12 cellular contexts compared by ENCODE assay signal in genomic region chr5:15694694-15695093, GRCh38.
DNase-seq lines count a peak whose midpoint lies in the region; ATAC-seq, FAIRE-seq and TF ChIP-seq lines count a peak whose summit lies in the region.
"Had no signal": no experiment of that assay in that cellular context is flagged by ENCODE, and none has a peak within 500 bp of the region (broad histone marks: within the 10 kb centered on the region; RNA-seq: fewer than 3 reads in every experiment).

No MANE protein-coding gene starts in this region.

- no peak for FAIRE-seq in astrocyte (lab: Jason Lieb, UNC)
- FAIRE-seq: A549 had no signal

- peak overlapping the region; percentile 6 for H3K4me2 ChIP-seq in astrocyte (ENCODE audit: low read length)
- H3K4me2 ChIP-seq: A549 had no signal

- H3K9me3 Mint-ChIP-seq in astrocyte (ENCODE audit: unreplicated experiment) = peaks cover 3% of the 10 kb centered on the region

- ATAC-seq in HG03378 (IDR thresholded peaks at IDR 0.05; ENCODE audit: unreplicated experiment) = no peak
- ATAC-seq in GM18520 (IDR thresholded peaks at IDR 0.05; ENCODE audit: unreplicated experiment) = no peak
- ATAC-seq: A549 had no signal

- H3K27me3 ChIP-seq in astrocyte (ENCODE audit: insufficient read depth, low read length) (no peaks in the 10 kb centered on the region), left ventricle myocardium inferior (ENCODE audit: low read depth) (no peaks in the 10 kb centered on the region), prostate gland (replicated peaks; ENCODE audit: insufficient read depth) (no peaks in the 10 kb centered on the region)
- H3K27me3 ChIP-seq: spleen had no signal

- peak overlapping the region; percentile 95 for H3K27ac Mint-ChIP-seq in astrocyte (ENCODE audit: unreplicated experiment)
- H3K27ac Mint-ChIP-seq: activated T-cell treated with anti-CD3 and anti-CD28 coated beads, Interleukin-2, amount 50 U/mL, for 24 hours had no signal

- TF ChIP-seq CTCF in AG09309 (IDR thresholded peaks at IDR 0.05; ENCODE audit: control insufficient read depth, insufficient read depth, low read depth, low read length, missing control alignments) (no peak), astrocyte (IDR thresholded peaks at IDR 0.05; ENCODE audit: insufficient read depth, low read depth, low read length) (no peak), left ventricle myocardium inferior (IDR thresholded peaks at IDR 0.05; ENCODE audit: borderline replicate concordance) (no peak), prostate gland (IDR thresholded peaks at IDR 0.05) (no peak)

- no peak for TF ChIP-seq POLR2A in prostate gland (IDR thresholded peaks at IDR 0.05)

- peaks cover 10% of the 10 kb centered on the region for H4K20me1 ChIP-seq in astrocyte (ENCODE audit: insufficient read depth, low read length)

- H3K36me3 Mint-ChIP-seq in astrocyte (ENCODE audit: low read depth, unreplicated experiment) = peaks cover 14% of the 10 kb centered on the region

- H3K9me3 ChIP-seq in astrocyte (ENCODE audit: insufficient read depth, low read depth, low read length) = no peaks in the 10 kb centered on the region
- H3K9me3 ChIP-seq in left ventricle myocardium inferior (replicated peaks) = no peaks in the 10 kb centered on the region
- H3K9me3 ChIP-seq in prostate gland = no peaks in the 10 kb centered on the region
- H3K9me3 ChIP-seq: A549 had no signal

- no peak overlapping the region for H3K4me3 Mint-ChIP-seq in astrocyte (ENCODE audit: unreplicated experiment)
- H3K4me3 Mint-ChIP-seq: activated T-cell treated with anti-CD3 and anti-CD28 coated beads, Interleukin-2, amount 50 U/mL, for 24 hours had no signal

- H2AFZ ChIP-seq in astrocyte (ENCODE audit: low read depth, low read length) = no peak overlapping the region

- peaks cover 50% of the 10 kb centered on the region for H3K4me1 Mint-ChIP-seq in astrocyte (ENCODE audit: low read depth, unreplicated experiment)

- intact Hi-C loops in left ventricle myocardium inferior (cut with micrococcal nuclease) (no loop called here), prostate gland (cut with DNase I) (no loop called here)

- H3K4me1 ChIP-seq in astrocyte (ENCODE audit: insufficient read depth, low read length) (peaks cover 19% of the 10 kb centered on the region), left ventricle myocardium inferior (peaks cover 57% of the 10 kb centered on the region), prostate gland (replicated peaks) (no peaks in the 10 kb centered on the region)
- H3K4me1 ChIP-seq: A549 had no signal

- no peak overlapping the region for H3K4me3 ChIP-seq in AG09309 (ENCODE audit: control insufficient read depth, low read depth, low read length)
- no peak overlapping the region for H3K4me3 ChIP-seq in astrocyte (ENCODE audit: insufficient read depth, low read depth, low read length)
- no peak overlapping the region for H3K4me3 ChIP-seq in left ventricle myocardium inferior
- no peak overlapping the region for H3K4me3 ChIP-seq in prostate gland
- H3K4me3 ChIP-seq: A549, spleen had no signal

- WGBS in prostate gland = 22% methylated on average over 2 of the region's 2 CpGs

- H3K27ac ChIP-seq in astrocyte (ENCODE audit: low read depth, low read length) = no peak overlapping the region
- H3K27ac ChIP-seq in left ventricle myocardium inferior (replicated peaks) = peak overlapping the region; percentile 53
- H3K27ac ChIP-seq in prostate gland = peak overlapping the region; percentile 14 to 49
- H3K27ac ChIP-seq: A549 had no signal

- DNase-seq in AG09309 (ENCODE audit: low read depth) (peak; percentile 52), astrocyte (ENCODE audit: low read depth) (peak; percentile 21), left ventricle myocardium inferior (no peak), prostate gland (ENCODE audit: low spot score) (no peak), COLO829 (ENCODE audit: low spot score) (no peak), pons (ENCODE audit: low spot score) (no peak)
- DNase-seq: activated T-cell treated with anti-CD3 and anti-CD28 coated beads, Interleukin-2, amount 50 U/mL, for 24 hours; anterior cingulate cortex; spleen had no signal

- H3K79me2 ChIP-seq in astrocyte (ENCODE audit: insufficient read depth, low read length) = peaks cover 13% of the 10 kb centered on the region

- no peaks in the 10 kb centered on the region for H3K27me3 Mint-ChIP-seq in astrocyte (ENCODE audit: low read depth, unreplicated experiment)
- H3K27me3 Mint-ChIP-seq: activated T-cell treated with anti-CD3 and anti-CD28 coated beads, Interleukin-2, amount 50 U/mL, for 24 hours had no signal

- H3K36me3 ChIP-seq in astrocyte (ENCODE audit: insufficient read depth, low read length) (no peaks in the 10 kb centered on the region), left ventricle myocardium inferior (no peaks in the 10 kb centered on the region), prostate gland (no peaks in the 10 kb centered on the region)
- H3K36me3 ChIP-seq: spleen had no signal

- H3K9ac ChIP-seq in astrocyte (ENCODE audit: low read length) = no peak overlapping the region

Comparison
In these comparisons a context has a peak if more than half of its experiments do, and no peak if none do; other contexts are left out.
1. DNase-seq: peak in AG09309 (single experiment) and astrocyte (single experiment); none in left ventricle myocardium inferior (single experiment), prostate gland (single experiment), COLO829 (single experiment) and pons (single experiment).